In genomic region chr15:74696398-74696729, GRCh38 we compare ENCODE assay signal across 8 cellular contexts. TPM values are rescaled to one million over a fixed set of nuclear protein-coding genes. Genes with fewer than 3 reads are reported as not detected.
A peak's percentile ranks its signal among the peaks of the same experiment; 100 is the strongest.
DNase-seq lines count a peak whose midpoint lies in the region; ATAC-seq, FAIRE-seq and TF ChIP-seq lines count a peak whose summit lies in the region.

No MANE protein-coding gene starts in this region.

- FAIRE-seq in GM19239 (lab: Jason Lieb, UNC) = no peak

- H3K27ac ChIP-seq in CD8-positive, alpha-beta memory T cell (ENCODE audit: low read depth, low read length) = peak overlapping the region; percentile 71
- H3K27ac ChIP-seq in MM.1S (ENCODE audit: low read length) (no peak overlapping the region), osteoblast (ENCODE audit: low read depth, low read length) (peak overlapping the region; percentile 80)

- H3K27me3 ChIP-seq in CD8-positive, alpha-beta memory T cell (ENCODE audit: insufficient read depth, low read length, poor library complexity, severe bottlenecking) = no peaks in the 10 kb centered on the region
- no peaks in the 10 kb centered on the region; the same call in 1 of the 2 replicates for H3K27me3 ChIP-seq in MM.1S (replicated peaks; ENCODE audit: insufficient read depth, low read length)
- H3K27me3 ChIP-seq in endocrine pancreas (ENCODE audit: control insufficient read depth, insufficient read depth, low read length) = no peaks in the 10 kb centered on the region
- no peaks in the 10 kb centered on the region for H3K27me3 ChIP-seq in osteoblast (ENCODE audit: insufficient read depth, low read length)

- POLR2A ChIA-PET in CD8-positive, alpha-beta memory T cell (lab: Charles Lee) = interaction anchor here (1.4 kb wide), 1 partner anchor 80 kb away, joined by 5 read pairs; the partner anchor contains the start of gene CLK3

- no peaks in the 10 kb centered on the region for H3K9me3 Mint-ChIP-seq in CD8-positive, alpha-beta memory T cell

- DNase-seq in CD8-positive, alpha-beta memory T cell = no peak
- DNase-seq in MM.1S (no peak), osteoblast (ENCODE audit: insufficient read length, low spot score, missing footprints) (no peak), NCI-H345 treated with DMSO at 0.1 percent for 48 hours (lab: John Stamatoyannopoulos, UW; ENCODE audit: unreplicated experiment) (no peak), GM19239 (ENCODE audit: insufficient read length, low spot score) (no peak)

- peak overlapping the region; percentile 86 for H3K4me3 ChIP-seq in CD8-positive, alpha-beta memory T cell (ENCODE audit: low read length)
- peak overlapping the region; percentile 80 for H3K4me3 ChIP-seq in MM.1S (ENCODE audit: low read length)
- H3K4me3 ChIP-seq in endocrine pancreas (ENCODE audit: control insufficient read depth, insufficient read depth, low read length) = peak overlapping the region; percentile 67
- peak overlapping the region; percentile 84 for H3K4me3 ChIP-seq in osteoblast (ENCODE audit: insufficient read depth, low read length)

- peaks cover 38 to 52% (median 48%) of the 10 kb centered on the region in 3 donors for H3K4me1 Mint-ChIP-seq in CD8-positive, alpha-beta memory T cell

- H3F3A ChIP-seq in MM.1S (ENCODE audit: insufficient read depth, low read length) = no peaks in the 10 kb centered on the region

- H3K4me2 ChIP-seq in MM.1S (ENCODE audit: low read depth, low read length) (peak overlapping the region; percentile 92), osteoblast (ENCODE audit: insufficient read depth, low read length) (peak overlapping the region; percentile 99)

- H3K9ac ChIP-seq in MM.1S (ENCODE audit: low read length) (peak overlapping the region; percentile 83; the same call in 1 of the 2 replicates), endocrine pancreas (ENCODE audit: control insufficient read depth, insufficient read depth, low read length) (peak overlapping the region; percentile 67)

- H3K27ac Mint-ChIP-seq in CD8-positive, alpha-beta memory T cell = peak overlapping the region; percentile 93 to 100 (median 99)

- peaks cover 0 to 9% (median 0%) of the 10 kb centered on the region in 3 donors for H3K36me3 Mint-ChIP-seq in CD8-positive, alpha-beta memory T cell

- CTCF ChIA-PET in CD8-positive, alpha-beta memory T cell (lab: Charles Lee) = no interaction called here

- H4K20me1 ChIP-seq in MM.1S (ENCODE audit: insufficient read depth, low read length) = no peaks in the 10 kb centered on the region
- H4K20me1 ChIP-seq in osteoblast (ENCODE audit: insufficient read depth, low read length) = peaks cover 2% of the 10 kb centered on the region

- peaks cover 14% of the 10 kb centered on the region for H3K4me1 ChIP-seq in CD8-positive, alpha-beta memory T cell (ENCODE audit: insufficient read depth, low read length)
- H3K4me1 ChIP-seq in MM.1S (ENCODE audit: low read length) = peaks cover 11% of the 10 kb centered on the region; the same call in 1 of the 2 replicates
- H3K4me1 ChIP-seq in endocrine pancreas (ENCODE audit: control insufficient read depth, insufficient read depth, low read length) = no peaks in the 10 kb centered on the region
- H3K4me1 ChIP-seq in osteoblast (ENCODE audit: insufficient read depth, low read length) = peaks cover 17% of the 10 kb centered on the region

- H3K4me3 Mint-ChIP-seq in CD8-positive, alpha-beta memory T cell = peak overlapping the region; percentile 98 to 100 (median 100)

- H3K27me3 Mint-ChIP-seq in CD8-positive, alpha-beta memory T cell = peaks cover 0 to 8% of the 10 kb centered on the region in 2 donors

- peaks cover 42% of the 10 kb centered on the region for H3K79me2 ChIP-seq in MM.1S (ENCODE audit: low read length)
- H3K79me2 ChIP-seq in osteoblast (ENCODE audit: insufficient read depth, low read length) = peaks cover 51% of the 10 kb centered on the region

- TF ChIP-seq CTCF in MM.1S (IDR thresholded peaks at IDR 0.05; ENCODE audit: low read length) (no peak), osteoblast (IDR thresholded peaks at IDR 0.05; ENCODE audit: extremely low read depth, low read depth, low read length) (no peak)

- no peaks in the 10 kb centered on the region for H3K9me2 ChIP-seq in MM.1S (replicated peaks; ENCODE audit: insufficient read depth, low read length)

- H3K36me3 ChIP-seq in CD8-positive, alpha-beta memory T cell (ENCODE audit: insufficient read depth, low read length) = no peaks in the 10 kb centered on the region
- no peaks in the 10 kb centered on the region for H3K36me3 ChIP-seq in MM.1S (replicated peaks; ENCODE audit: insufficient read depth, low read length)
- H3K36me3 ChIP-seq in endocrine pancreas (ENCODE audit: control insufficient read depth, insufficient read depth, low read length) = no peaks in the 10 kb centered on the region
- no peaks in the 10 kb centered on the region for H3K36me3 ChIP-seq in osteoblast (ENCODE audit: insufficient read depth, low read length)

- H3K9me3 ChIP-seq in CD8-positive, alpha-beta memory T cell (ENCODE audit: low read length) = no peaks in the 10 kb centered on the region
- H3K9me3 ChIP-seq in MM.1S (replicated peaks; ENCODE audit: insufficient read depth, low read length) (no peaks in the 10 kb centered on the region), endocrine pancreas (ENCODE audit: control insufficient read depth, low read length) (no peaks in the 10 kb centered on the region), osteoblast (ENCODE audit: low read depth, low read length) (no peaks in the 10 kb centered on the region)

- ATAC-seq in HG03108 (IDR thresholded peaks at IDR 0.05; ENCODE audit: unreplicated experiment) (no peak), GM21447 (IDR thresholded peaks at IDR 0.05; ENCODE audit: unreplicated experiment) (no peak)

- H2AFZ ChIP-seq in MM.1S (ENCODE audit: low read length) (peak overlapping the region; percentile 98), osteoblast (ENCODE audit: low read length) (peak overlapping the region; percentile 99)

RNA-seq across cellular contexts. Expression of gene EDC3, which starts 0.5 kb away (rescaled TPM):
- 10 to 100 TPM; 50.9 to 52.0 TPM for total RNA-seq in CD8-positive, alpha-beta memory T cell
- 29.9 TPM for polyA plus RNA-seq in CD8-positive, alpha-beta memory T cell
- 9.8 and 11.2 TPM in 2 replicates for total RNA-seq in osteoblast

RNA-seq across cellular contexts. Expression of gene CYP1A1, which starts 29.0 kb away (rescaled TPM):
- total RNA-seq in CD8-positive, alpha-beta memory T cell = 1 to 10 TPM; 2.4 to 2.6 TPM
- 0.09 TPM for polyA plus RNA-seq in CD8-positive, alpha-beta memory T cell
- 0.36 TPM in 1 of 2 replicates, not detected in the other for total RNA-seq in osteoblast

RNA-seq across cellular contexts. Expression of gene CYP1A2, which starts 52.3 kb away (rescaled TPM):
- not detected for total RNA-seq in CD8-positive, alpha-beta memory T cell
- polyA plus RNA-seq in CD8-positive, alpha-beta memory T cell = not detected
- not detected in 2 replicates for total RNA-seq in osteoblast
